20 cellular contexts compared by ENCODE assay signal in the genomic region with DNA sequence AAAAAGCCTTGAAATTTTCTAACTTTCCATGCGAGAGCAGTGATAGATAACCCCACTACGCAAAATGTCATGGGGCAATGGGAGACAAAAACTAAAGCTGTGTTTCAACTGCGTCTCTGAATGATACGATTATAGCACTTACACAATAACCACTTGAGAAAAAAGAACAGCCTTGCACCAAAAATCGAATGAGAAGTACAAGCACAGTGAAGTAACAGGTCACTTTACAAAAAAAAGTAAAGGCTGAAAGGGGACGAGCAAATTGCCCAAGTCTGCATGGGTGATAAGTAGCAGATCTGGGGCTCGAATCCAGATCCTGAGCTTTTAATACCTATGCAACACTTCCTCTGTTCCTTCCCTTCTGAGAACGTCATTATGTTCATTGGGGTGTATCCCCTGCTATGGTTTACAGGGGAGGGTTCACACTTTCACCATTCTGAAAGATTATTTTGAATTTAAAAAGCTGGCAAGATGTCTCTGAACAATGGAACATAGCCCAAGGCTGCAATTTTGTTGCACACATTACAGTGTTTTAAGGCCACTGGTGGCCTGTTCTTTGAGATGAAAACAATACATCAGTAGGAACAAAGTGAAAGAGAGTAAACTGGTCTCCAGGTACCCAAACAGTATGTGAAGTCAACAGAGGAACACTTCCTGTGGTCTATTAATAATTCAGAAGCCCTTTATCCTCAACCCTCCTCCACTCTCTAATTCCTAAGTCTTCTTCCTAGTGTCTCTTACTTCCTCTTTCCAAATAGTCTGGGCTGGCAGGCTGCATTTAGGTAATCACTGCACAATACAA. TPM values are rescaled to one million over a fixed set of nuclear protein-coding genes. Genes with fewer than 3 reads are reported as not detected.
A peak's percentile ranks its signal among the peaks of the same experiment; 100 is the strongest.
DNase-seq lines count a peak whose midpoint lies in the region; ATAC-seq, FAIRE-seq and TF ChIP-seq lines count a peak whose summit lies in the region.
"Had no signal": no experiment of that assay in that cellular context is flagged by ENCODE, and none has a peak within 500 bp of the region (broad histone marks: within the 10 kb centered on the region; RNA-seq: fewer than 3 reads in every experiment).

No MANE protein-coding gene starts in this region.

- H3K27ac ChIP-seq in GM23338 (ENCODE audit: low read depth) (no peak overlapping the region), OCI-LY3 (ENCODE audit: low read length) (no peak overlapping the region), HepG2 (ENCODE audit: extremely low read length, insufficient read depth, low read length) (peak overlapping the region; percentile 87)

- H3K4me2 ChIP-seq in GM23338 (no peak overlapping the region), OCI-LY3 (ENCODE audit: low read length) (peak overlapping the region; percentile 40), HepG2 (ENCODE audit: low read depth, low read length) (peak overlapping the region; percentile 80)

- H3K79me2 ChIP-seq in GM23338 (replicated peaks; ENCODE audit: insufficient read depth) (no peaks in the 10 kb centered on the region), OCI-LY3 (ENCODE audit: low read length) (no peaks in the 10 kb centered on the region), HepG2 (ENCODE audit: insufficient read depth, low read length) (peaks cover 83% of the 10 kb centered on the region)

- H3K36me3 ChIP-seq in GM23338 (ENCODE audit: insufficient read depth), result no peaks in the 10 kb centered on the region
- H3K36me3 ChIP-seq in OCI-LY3 (replicated peaks; ENCODE audit: low read depth, low read length), result no peaks in the 10 kb centered on the region
- H3K36me3 ChIP-seq in HepG2 (replicated peaks in 1 of 2; ENCODE audit: control insufficient read depth in 1 of 2, insufficient read depth in 2 of 2, low read length in 2 of 2), result peaks cover 7 to 19% of the 10 kb centered on the region in 2 experiments

- CTCF ChIA-PET in HepG2 (lab: Yijun Ruan, JAX; ENCODE audit: low intra/inter-chr PET ratio, low total read pairs), result no interaction called here
- CTCF ChIA-PET in WTC11 (lab: Charles Lee), result interaction anchor here (1.4 kb wide), 1 partner anchor 25 kb away, joined by 6 read pairs; no protein-coding TSS in a partner anchor

- no peak overlapping the region for H3K4me3 Mint-ChIP-seq in GM23338
- H3K4me3 Mint-ChIP-seq in WTC11, result no peak overlapping the region
- H3K4me3 Mint-ChIP-seq: activated T-helper 17 cell treated with anti-CD3 and anti-CD28 coated beads, Interleukin-2, amount 50 U/mL, for 72 hours; CD4-positive, CD25-positive, alpha-beta regulatory T cell; effector memory CD8-positive, alpha-beta T cell had no signal

- no TSS peak for BruUV-seq in HepG2 (replicated peaks; lab: Mats Ljungman, UMichigan)

- TF ChIP-seq RAD21 in HepG2 (CRISPR knock-in tag; IDR thresholded peaks at IDR 0.05), result no peak

- H3F3A ChIP-seq in GM23338 (replicated peaks; ENCODE audit: low read depth), result no peaks in the 10 kb centered on the region

- no peak overlapping the region for H3K4me3 ChIP-seq in GM23338
- no peak overlapping the region for H3K4me3 ChIP-seq in OCI-LY3 (ENCODE audit: low read length)
- peak overlapping the region in 2 of 3 experiments; percentile 71 to 82; a peak in 3 of 6 replicates for H3K4me3 ChIP-seq in HepG2 (replicated peaks in 1 of 3; ENCODE audit: insufficient read depth in 1 of 3, low read depth in 2 of 3, low read length in 3 of 3)

- H3K27ac Mint-ChIP-seq in GM23338 (no peak overlapping the region), WTC11 (no peak overlapping the region)
- H3K27ac Mint-ChIP-seq: activated T-helper 17 cell treated with anti-CD3 and anti-CD28 coated beads, Interleukin-2, amount 50 U/mL, for 72 hours; CD4-positive, CD25-positive, alpha-beta regulatory T cell; effector memory CD8-positive, alpha-beta T cell had no signal

- H3K9me3 Mint-ChIP-seq in GM23338, result no peaks in the 10 kb centered on the region
- H3K9me3 Mint-ChIP-seq in WTC11, result no peaks in the 10 kb centered on the region
- H3K9me3 Mint-ChIP-seq: activated T-helper 17 cell treated with anti-CD3 and anti-CD28 coated beads, Interleukin-2, amount 50 U/mL, for 72 hours; effector memory CD8-positive, alpha-beta T cell had no signal

- in situ Hi-C loops in HepG2 (cut with HindIII; ENCODE audit: extremely low pct_ligation_motif_present, low pct_unique_long_range_greater_than_20kb), result no loop called here

- H3K27me3 ChIP-seq in GM23338 (ENCODE audit: insufficient read depth) (no peaks in the 10 kb centered on the region), OCI-LY3 (ENCODE audit: low read depth, low read length) (no peaks in the 10 kb centered on the region), HepG2 (ENCODE audit: control insufficient read depth in 1 of 2, insufficient read depth in 2 of 2, low read length in 2 of 2) (no peaks in the 10 kb centered on the region)

- TF ChIP-seq EP300 in HepG2 (IDR thresholded peaks at IDR 0.05; ENCODE audit: low read depth in 2 of 2, low read length in 2 of 2) (no peak), HepG2 (CRISPR knock-in tag; IDR thresholded peaks at IDR 0.05; ENCODE audit: borderline replicate concordance) (no peak)

- no peak for TF ChIP-seq POLR2A in HepG2 (IDR thresholded peaks at IDR 0.05; ENCODE audit: insufficient read depth in 1 of 2, low read depth in 2 of 2, low read length in 2 of 2)

- no peaks in the 10 kb centered on the region for H4K20me1 ChIP-seq in GM23338 (replicated peaks; ENCODE audit: insufficient read depth)
- no peaks in the 10 kb centered on the region for H4K20me1 ChIP-seq in OCI-LY3 (ENCODE audit: insufficient read depth, low read length)
- H4K20me1 ChIP-seq in HepG2 (ENCODE audit: insufficient read depth, low read length), result 0 out of 2 replicates have a peak, but pooled peaks cover 2% of the 10 kb centered on the region

- H3K36me3 Mint-ChIP-seq in GM23338 (ENCODE audit: low read depth) (no peaks in the 10 kb centered on the region), WTC11 (no peaks in the 10 kb centered on the region)
- H3K36me3 Mint-ChIP-seq: CD4-positive, CD25-positive, alpha-beta regulatory T cell had no signal

- ATAC-seq in GM23338 (no peak), HepG2 (0 out of 3 replicates have a peak, but pooled peaks have one; percentile 17), WTC11 (no peak)
- ATAC-seq: activated T-helper 17 cell treated with anti-CD3 and anti-CD28 coated beads, Interleukin-2, amount 50 U/mL, for 72 hours; effector memory CD8-positive, alpha-beta T cell; right cardiac atrium had no signal

- H3K9me3 ChIP-seq in OCI-LY3 (ENCODE audit: insufficient read depth, low read length) (no peaks in the 10 kb centered on the region), HepG2 (ENCODE audit: low read length) (no peaks in the 10 kb centered on the region)

- H3K9me2 ChIP-seq in GM23338 (ENCODE audit: insufficient read depth), result 0 out of 2 replicates have a peak, but pooled peaks cover 3% of the 10 kb centered on the region

- H3K4me1 Mint-ChIP-seq in GM23338 (peaks cover 7% of the 10 kb centered on the region; the same call in 2 of the 3 replicates), WTC11 (peaks cover 7% of the 10 kb centered on the region)
- H3K4me1 Mint-ChIP-seq: activated T-helper 17 cell treated with anti-CD3 and anti-CD28 coated beads, Interleukin-2, amount 50 U/mL, for 72 hours had no signal

- H2AFZ ChIP-seq in GM23338 (peak overlapping the region; percentile 87; the same call in 1 of the 2 replicates), OCI-LY3 (ENCODE audit: low read depth, low read length) (no peak overlapping the region), HepG2 (ENCODE audit: low read length) (no peak overlapping the region)

- DNase-seq in COLO668 (lab: John Stamatoyannopoulos, UW; ENCODE audit: unreplicated experiment) (peak; percentile 46), GM23338 (ENCODE audit: low spot score) (no peak), HepG2 (ENCODE audit: low spot score) (no peak), WTC11 (ENCODE audit: low spot score) (no peak), NCI-H510A (lab: John Stamatoyannopoulos, UW) (no peak), 8988T (no peak)
- no peak for DNase-seq in stimulated activated naive CD4-positive, alpha-beta T cell (lab: John Stamatoyannopoulos, UW)
- DNase-seq: activated CD4-positive, alpha-beta T cell treated with anti-CD3 and anti-CD28 coated beads, Interleukin-2, amount 50 U/mL, for 1 hour; CD4-positive, CD25-positive, alpha-beta regulatory T cell; effector memory CD8-positive, alpha-beta T cell; NCI-H1092; right cardiac atrium; stimulated activated CD4-positive, alpha-beta T cell treated with anti-CD3 and anti-CD28 coated beads, Interleukin-4, amount 100 ng/mL, for 24 hours; stimulated activated naive CD4-positive, alpha-beta T cell treated with Interleukin-2 at 50 U/mL for 16 hours had no signal

- POLR2A ChIA-PET in HepG2 (lab: Yijun Ruan, JAX), result no interaction called here
- POLR2A ChIA-PET in WTC11 (lab: Charles Lee), result interaction anchor here (0.6 kb wide), 1 partner anchor 158 kb away, joined by 3 read pairs; no protein-coding TSS in a partner anchor

- TF ChIP-seq CTCF in GM23338 (conservative IDR thresholded peaks at IDR 0.05; ENCODE audit: low read depth in 2 of 2) (no peak), OCI-LY3 (IDR thresholded peaks at IDR 0.05; ENCODE audit: low read depth, low read length) (no peak), HepG2 (CRISPR knock-in tag; IDR thresholded peaks at IDR 0.05) (no peak), WTC11 (IDR thresholded peaks at IDR 0.05) (no peak)

- H3K27me3 Mint-ChIP-seq in GM23338 (ENCODE audit: insufficient read depth, low read depth, poor library complexity), result no peaks in the 10 kb centered on the region
- H3K27me3 Mint-ChIP-seq in WTC11 (ENCODE audit: low read depth), result no peaks in the 10 kb centered on the region

- FAIRE-seq in HepG2 (lab: Jason Lieb, UNC), result no peak
- FAIRE-seq: frontal cortex, islet of Langerhans had no signal

- no peaks in the 10 kb centered on the region for H3K4me1 ChIP-seq in GM23338 (ENCODE audit: insufficient read depth)
- peaks cover 36% of the 10 kb centered on the region for H3K4me1 ChIP-seq in OCI-LY3 (ENCODE audit: low read length)
- H3K4me1 ChIP-seq in HepG2 (ENCODE audit: insufficient read depth, low read length), result peaks cover 92% of the 10 kb centered on the region

- no peak overlapping the region for H3K9ac ChIP-seq in OCI-LY3 (ENCODE audit: low read length)
- H3K9ac ChIP-seq in HepG2 (ENCODE audit: insufficient read depth, low read depth, low read length), result peak overlapping the region; percentile 75

- 82% methylated on average over 8 of the region's 8 CpGs for WGBS in HepG2 (ENCODE audit: low lambda C conversion rate)

- intact Hi-C loops in HepG2 (cut with micrococcal nuclease; ENCODE audit: unreplicated experiment), result no loop called here

RNA-seq across cellular contexts. Expression of a gene that starts 3.1 kb away (rescaled TPM):
- total RNA-seq in GM23338 (2014; rRNA removed; shearing (Covaris generic)), result not detected in 2 replicates
- polyA plus RNA-seq in GM23338 (2016; fragmentation: Nextera tagmentation; extraction: Ambion mirVana) (0.47 and 0.73 TPM in 2 replicates), HepG2 (2011; rRNA removed) (81.9 and 125 TPM in 2 replicates)
- total RNA-seq in HepG2 (2016; rRNA removed; fragmentation: Illumina TruSeq; extraction: Trizol) (94.9 and 140 TPM in 2 replicates), WTC11 (2021) (0.21 to 0.33 TPM in 2 of 3 replicates, not detected in the other)
- 21.4 and 24.4 TPM in 2 replicates for total RNA-seq in HepG2 (2016; cell fraction: cytosol; rRNA removed; fragmentation: Illumina TruSeq; extraction: Trizol; ENCODE audit: low read depth)
- 83.3 and 138 TPM in 2 replicates for total RNA-seq in HepG2 (2016; cell fraction: insoluble cytoplasmic fraction; rRNA removed; fragmentation: Illumina TruSeq; extraction: Trizol)
- total RNA-seq in HepG2 (2016; cell fraction: membrane; rRNA removed; fragmentation: Illumina TruSeq; extraction: Trizol), result 39.7 and 47.6 TPM in 2 replicates
- 117 and 140 TPM in 2 replicates for total RNA-seq in HepG2 (2016; cell fraction: nucleus; rRNA removed; fragmentation: Illumina TruSeq; extraction: Trizol)
- polyA plus RNA-seq in HepG2 (2011; cell fraction: cytosol; rRNA removed), result 60.5 and 82.0 TPM in 2 replicates
- 35.1 and 37.2 TPM in 2 replicates for polyA plus RNA-seq in HepG2 (2011; cell fraction: nucleus; rRNA removed)
- polyA plus RNA-seq in HepG2 (2012), result 75.4 and 132 TPM in 2 replicates
- polyA plus RNA-seq in HepG2 (2016; cell fraction: cytosol; fragmentation: Illumina TruSeq; extraction: Trizol; ENCODE audit: low read depth), result 17.6 and 19.3 TPM in 2 replicates
- polyA plus RNA-seq in HepG2 (2016; cell fraction: insoluble cytoplasmic fraction; fragmentation: Illumina TruSeq; extraction: Trizol; ENCODE audit: low read depth), result 78.1 and 84.4 TPM in 2 replicates
- 31.9 and 36.1 TPM in 2 replicates for polyA plus RNA-seq in HepG2 (2016; cell fraction: membrane; fragmentation: Illumina TruSeq; extraction: Trizol; ENCODE audit: low read depth)
- 154 and 161 TPM in 2 replicates for polyA plus RNA-seq in HepG2 (2016; cell fraction: nucleus; fragmentation: Illumina TruSeq; extraction: Trizol; ENCODE audit: insufficient read depth, low read depth)
- polyA minus RNA-seq in HepG2 (2011; rRNA and poly(A)+ RNA removed; ENCODE audit: low replicate concordance), result 53.0 TPM in 1 of 2 replicates, not detected in the other
- 58.8 and 59.0 TPM in 2 replicates for polyA minus RNA-seq in HepG2 (2011; cell fraction: cytosol; rRNA and poly(A)+ RNA removed)
- 70.9 and 76.8 TPM in 2 replicates for polyA minus RNA-seq in HepG2 (2011; cell fraction: nucleus; rRNA and poly(A)+ RNA removed)
- total RNA-seq: activated T-helper 17 cell treated with anti-CD3 and anti-CD28 coated beads, Interleukin-2, amount 50 U/mL, for 72 hours; CD4-positive, CD25-positive, alpha-beta regulatory T cell; frontal cortex; myocyte; right cardiac atrium; T-helper 1 cell treated with Interleukin-12 subunit alpha and Interleukin-12 subunit beta and Interleukin-4 antibody, amounts not matched to agents 30 ng/mL and 1 ng/mL, for 36 hours had no signal
- polyA plus RNA-seq: right cardiac atrium had no signal

RNA-seq across cellular contexts. Expression of a gene that starts 49.1 kb away (rescaled TPM):
- total RNA-seq in GM23338 (2014; rRNA removed; shearing (Covaris generic)), result 25.6 and 39.6 TPM in 2 replicates
- polyA plus RNA-seq in GM23338 (2016; fragmentation: Nextera tagmentation; extraction: Ambion mirVana), result 110 and 125 TPM in 2 replicates
- total RNA-seq in HepG2 (2016; rRNA removed; fragmentation: Illumina TruSeq; extraction: Trizol), result 23.5 and 30.4 TPM in 2 replicates
- total RNA-seq in HepG2 (2016; cell fraction: cytosol; rRNA removed; fragmentation: Illumina TruSeq; extraction: Trizol; ENCODE audit: low read depth), result 40.4 and 43.0 TPM in 2 replicates
- 23.3 and 26.1 TPM in 2 replicates for total RNA-seq in HepG2 (2016; cell fraction: insoluble cytoplasmic fraction; rRNA removed; fragmentation: Illumina TruSeq; extraction: Trizol)
- 27.6 and 36.6 TPM in 2 replicates for total RNA-seq in HepG2 (2016; cell fraction: membrane; rRNA removed; fragmentation: Illumina TruSeq; extraction: Trizol)
- total RNA-seq in HepG2 (2016; cell fraction: nucleus; rRNA removed; fragmentation: Illumina TruSeq; extraction: Trizol), result 41.5 and 45.5 TPM in 2 replicates
- polyA plus RNA-seq in HepG2 (2011; rRNA removed), result 2.7 and 3.1 TPM in 2 replicates
- 1.2 and 2.2 TPM in 2 replicates for polyA plus RNA-seq in HepG2 (2011; cell fraction: cytosol; rRNA removed)
- 7.9 and 8.7 TPM in 2 replicates for polyA plus RNA-seq in HepG2 (2011; cell fraction: nucleus; rRNA removed)
- polyA plus RNA-seq in HepG2 (2012), result 13.9 and 16.3 TPM in 2 replicates
- polyA plus RNA-seq in HepG2 (2016; cell fraction: cytosol; fragmentation: Illumina TruSeq; extraction: Trizol; ENCODE audit: low read depth), result 0.78 and 0.80 TPM in 2 replicates
- polyA plus RNA-seq in HepG2 (2016; cell fraction: insoluble cytoplasmic fraction; fragmentation: Illumina TruSeq; extraction: Trizol; ENCODE audit: low read depth), result 23.6 and 23.9 TPM in 2 replicates
- 2.9 and 3.0 TPM in 2 replicates for polyA plus RNA-seq in HepG2 (2016; cell fraction: membrane; fragmentation: Illumina TruSeq; extraction: Trizol; ENCODE audit: low read depth)
- 55.1 and 56.8 TPM in 2 replicates for polyA plus RNA-seq in HepG2 (2016; cell fraction: nucleus; fragmentation: Illumina TruSeq; extraction: Trizol; ENCODE audit: insufficient read depth, low read depth)
- polyA minus RNA-seq in HepG2 (2011; rRNA and poly(A)+ RNA removed; ENCODE audit: low replicate concordance), result 6.3 and 6.5 TPM in 2 replicates
- polyA minus RNA-seq in HepG2 (2011; cell fraction: cytosol; rRNA and poly(A)+ RNA removed), result 5.9 and 8.8 TPM in 2 replicates
- polyA minus RNA-seq in HepG2 (2011; cell fraction: nucleus; rRNA and poly(A)+ RNA removed), result 26.0 and 28.6 TPM in 2 replicates
- total RNA-seq in WTC11 (2021), result 49.7 to 56.9 TPM (median 54.2 TPM) in 3 replicates

Comparison
In these comparisons a context has a peak if more than half of its experiments do, and no peak if none do; other contexts are left out.
1. H3K4me3 ChIP-seq: peak in HepG2 (2 of 3); none in GM23338 (single experiment) and OCI-LY3 (single experiment).
2. RNA of a gene that starts 3.1 kb away (total RNA-seq): 21.4 to 140 TPM in HepG2; 0.21 to 0.33 TPM in WTC11 and not detected in GM23338; every median in the first group is over 10 times any median in the second.